ENCODE assay signal across 21 cellular contexts in the genomic region with DNA sequence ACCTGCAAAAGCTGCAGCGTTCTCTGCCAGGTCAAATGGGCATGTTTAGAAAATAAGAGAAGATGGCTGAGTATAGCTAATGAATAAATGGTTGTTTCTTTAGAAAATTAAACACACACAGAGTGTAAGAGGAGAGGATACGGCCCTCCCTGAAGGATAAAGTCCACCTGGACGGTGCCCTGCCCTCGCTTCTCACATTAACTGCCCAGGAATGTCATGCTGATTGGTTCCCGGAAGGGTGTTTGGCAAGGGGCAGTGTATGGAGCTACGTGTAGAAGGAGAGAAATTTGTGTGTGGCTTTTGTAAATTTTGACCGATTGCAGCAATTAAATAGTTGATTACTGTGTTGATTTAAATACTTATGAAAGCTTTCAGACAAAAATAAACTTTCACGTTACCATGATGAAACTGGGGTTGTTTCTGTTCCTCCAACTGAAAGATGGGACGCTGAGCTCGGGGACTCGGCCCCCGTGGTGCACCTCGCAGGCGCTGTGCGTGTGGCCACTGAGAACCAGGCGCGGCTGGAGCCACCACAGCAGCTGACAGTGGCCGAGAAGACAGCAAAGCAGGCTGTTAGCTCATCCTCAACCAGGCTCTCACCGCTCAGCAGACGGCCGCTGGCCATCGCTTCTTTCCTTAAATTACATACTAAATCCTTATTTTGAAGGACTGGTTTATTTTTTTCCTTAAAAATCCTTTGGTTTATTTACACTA. TPM values are rescaled to one million over a fixed set of nuclear protein-coding genes. Genes with fewer than 3 reads are reported as not detected.
DNase-seq lines count a peak whose midpoint lies in the region; ATAC-seq, FAIRE-seq and TF ChIP-seq lines count a peak whose summit lies in the region.
"Had no signal": no experiment of that assay in that cellular context is flagged by ENCODE, and none has a peak within 500 bp of the region (broad histone marks: within the 10 kb centered on the region; RNA-seq: fewer than 3 reads in every experiment).

No MANE protein-coding gene starts in this region.

- ATAC-seq in left lobe of liver = peak; percentile 98
- ATAC-seq: activated CD8-positive, alpha-beta T cell treated with anti-CD3 and anti-CD28 coated beads, Interleukin-2, amount 10 ng/mL, durations not matched to agents 7 days and 5 days; activated T-cell treated with anti-CD3 and anti-CD28 coated beads, Interleukin-2, amount 50 U/mL, for 4 hours; Panc1 had no signal

- DNase-seq in GM12891 (ENCODE audit: insufficient read length, low spot score) (peak; percentile 53), SIG-M5 (lab: John Stamatoyannopoulos, UW) (peak; percentile 8), left lobe of liver (ENCODE audit: low spot score) (peak; percentile 74), posterior vena cava (ENCODE audit: low spot score) (peak; percentile 78), type B pancreatic cell (ENCODE audit: extremely low spot score, unreplicated experiment) (no peak), germinal center (ENCODE audit: low spot score) (no peak), progenitor cell of endocrine pancreas (ENCODE audit: low spot score, unreplicated experiment) (no peak), midbrain (lab: John Stamatoyannopoulos, UW) (no peak)
- DNase-seq: activated CD4-positive, CD25-positive, alpha-beta regulatory T cell; activated CD8-positive, alpha-beta T cell treated with anti-CD3 and anti-CD28 coated beads, Interleukin-2, amount 10 ng/mL, durations not matched to agents 7 days and 5 days; activated naive CD4-positive, alpha-beta T cell treated with anti-CD3 and anti-CD28 coated beads, Interleukin-2, amount 50 U/mL, for 16 hours; activated T-cell treated with anti-CD3 and anti-CD28 coated beads, Interleukin-2, amount 50 U/mL, for 4 hours; effector memory CD4-positive, alpha-beta T cell; glutamatergic neuron; Kasumi-1; NCI-H1417; NCI-H748 treated with DMSO at 0.1 percent for 48 hours; stimulated activated CD8-positive, alpha-beta memory T cell treated with anti-CD3 and anti-CD28 coated beads, Interleukin-4, amount 100 ng/mL, for 48 hours had no signal

- FAIRE-seq in GM12891 (lab: Jason Lieb, UNC) = peak; percentile 89
- FAIRE-seq: astrocyte had no signal

- H3K4me3 Mint-ChIP-seq in type B pancreatic cell = no peak overlapping the region
- H3K4me3 Mint-ChIP-seq in progenitor cell of endocrine pancreas (ENCODE audit: low read depth) = no peak overlapping the region
- H3K4me3 Mint-ChIP-seq: activated CD8-positive, alpha-beta T cell treated with anti-CD3 and anti-CD28 coated beads, Interleukin-2, amount 10 ng/mL, durations not matched to agents 7 days and 5 days; activated T-cell treated with anti-CD3 and anti-CD28 coated beads, Interleukin-2, amount 50 U/mL, for 4 hours; nephron had no signal

- no peak for TF ChIP-seq POLR2A in GM12891 (IDR thresholded peaks at IDR 0.05; ENCODE audit: low read depth, low read length)

- no peaks in the 10 kb centered on the region for H3K27me3 Mint-ChIP-seq in type B pancreatic cell
- no peaks in the 10 kb centered on the region for H3K27me3 Mint-ChIP-seq in progenitor cell of endocrine pancreas

- TF ChIP-seq CTCF in type B pancreatic cell (conservative IDR thresholded peaks at IDR 0.05) (no peak), progenitor cell of endocrine pancreas (IDR thresholded peaks at IDR 0.05; ENCODE audit: unreplicated experiment) (no peak)

- no peaks in the 10 kb centered on the region for H3K9me3 Mint-ChIP-seq in type B pancreatic cell
- H3K9me3 Mint-ChIP-seq in progenitor cell of endocrine pancreas (ENCODE audit: low read depth) = no peaks in the 10 kb centered on the region
- H3K9me3 Mint-ChIP-seq: activated T-cell treated with anti-CD3 and anti-CD28 coated beads, Interleukin-2, amount 50 U/mL, for 4 hours; nephron had no signal

- intact Hi-C loops in posterior vena cava (cut with DNase I) = no loop called here

- H3K4me1 Mint-ChIP-seq in type B pancreatic cell (ENCODE audit: unreplicated experiment) (peaks cover 17% of the 10 kb centered on the region), progenitor cell of endocrine pancreas (ENCODE audit: low read depth) (peaks cover 11% of the 10 kb centered on the region)
- H3K4me1 Mint-ChIP-seq: nephron had no signal

- H3K27ac Mint-ChIP-seq in type B pancreatic cell (no peak overlapping the region), progenitor cell of endocrine pancreas (no peak overlapping the region)

- H3K36me3 Mint-ChIP-seq in type B pancreatic cell = peaks cover 24% of the 10 kb centered on the region
- peaks cover 12% of the 10 kb centered on the region for H3K36me3 Mint-ChIP-seq in progenitor cell of endocrine pancreas (ENCODE audit: insufficient read depth)

TF ChIP-seq in GM12891, 5 proteins besides CTCF, POLR2A, EP300 and RAD21:
- TF ChIP-seq PAX5 (IDR thresholded peaks at IDR 0.05; ENCODE audit: insufficient read depth, low read length, severe bottlenecking) (no peak), SPI1 (IDR thresholded peaks at IDR 0.05; ENCODE audit: low read depth, low read length) (peak; percentile 55)
TF ChIP-seq in GM12891: peak in this region for 1.

RNA-seq across cellular contexts. Expression of a gene that starts 22.7 kb away (rescaled TPM):
- polyA plus RNA-seq in GM12891 (2012; ENCODE audit: low read depth, missing spikeins) = 17.7 TPM
- 27.2 TPM for total RNA-seq in left lobe of liver
- total RNA-seq in posterior vena cava = 10 to 100 TPM; 26.2 to 39.6 TPM
- 35.3 and 35.8 TPM in 2 replicates for total RNA-seq in type B pancreatic cell (ENCODE audit: low replicate concordance)
- total RNA-seq in progenitor cell of endocrine pancreas = 27.4 and 37.4 TPM in 2 replicates

RNA-seq across cellular contexts. Expression of a gene that starts 34.2 kb away (rescaled TPM):
- polyA plus RNA-seq in GM12891 (2012; ENCODE audit: low read depth, missing spikeins) = 16.2 TPM
- total RNA-seq in left lobe of liver (12.9 TPM), posterior vena cava (10 to 100 TPM; 44.0 to 44.4 TPM), type B pancreatic cell (ENCODE audit: low replicate concordance) (41.4 and 71.3 TPM in 2 replicates), progenitor cell of endocrine pancreas (48.0 and 48.3 TPM in 2 replicates)

Comparison
In these comparisons a context has a peak if more than half of its experiments do, and no peak if none do; other contexts are left out.
1. DNase-seq: peak in GM12891 (single experiment), SIG-M5 (single experiment), left lobe of liver (single experiment) and posterior vena cava (single experiment); none in type B pancreatic cell (single experiment), germinal center (single experiment), progenitor cell of endocrine pancreas (single experiment) and midbrain (single experiment).